ENCODE assay signal across 1 cellular context in the genomic region with DNA sequence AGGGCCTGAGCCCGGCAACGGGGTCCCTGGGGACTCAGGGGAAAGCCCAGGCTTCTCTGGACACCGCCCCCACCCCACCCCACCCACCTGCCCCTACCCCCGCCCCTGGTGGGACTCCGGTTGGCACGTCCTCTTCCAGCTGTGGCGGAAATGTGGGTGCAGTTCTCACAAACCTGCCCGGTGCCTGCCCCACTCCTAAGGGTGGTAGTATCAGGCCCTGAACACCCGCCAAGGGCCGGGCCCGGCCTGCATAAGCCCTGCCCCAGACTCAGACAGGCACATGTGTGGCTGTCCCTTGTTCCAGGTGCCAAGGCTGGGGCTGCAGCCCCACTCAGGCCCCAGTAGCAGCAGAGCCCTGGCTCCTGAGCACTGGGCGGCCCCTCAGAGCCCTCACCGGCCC.
TF ChIP-seq lines count a peak whose summit lies in the region.

No MANE protein-coding gene starts in this region.

TF ChIP-seq in HEK293T, 16 proteins besides CTCF, POLR2A, EP300 and RAD21:
- TF ChIP-seq ZNF384 (IDR thresholded peaks at IDR 0.05) (no peak), CTBP1 (IDR thresholded peaks at IDR 0.05; ENCODE audit: borderline replicate concordance) (no peak), SUZ12 (IDR thresholded peaks at IDR 0.05) (no peak)
